ENCODE assay signal across 1 cellular context in the genomic region with DNA sequence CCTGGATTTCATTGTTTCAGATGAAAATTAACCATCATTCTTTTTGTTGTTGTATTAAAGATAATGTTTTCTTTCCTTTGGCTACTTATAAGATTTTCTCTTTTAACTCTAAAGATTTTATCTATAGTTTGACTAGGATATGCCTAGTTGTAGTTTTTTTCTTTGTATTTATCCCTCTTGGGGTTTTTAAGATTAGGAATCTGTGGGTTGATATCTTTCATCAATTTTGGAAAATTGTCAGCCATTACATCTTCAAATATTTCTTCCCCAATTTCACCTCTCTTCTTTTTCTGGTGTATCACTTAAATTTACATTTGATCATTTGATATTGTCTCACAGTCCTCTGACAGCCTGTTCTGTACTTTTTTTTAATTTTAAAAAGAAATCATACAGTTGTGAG.
TF ChIP-seq lines count a peak whose summit lies in the region.

No MANE protein-coding gene starts in this region.

TF ChIP-seq in K562, 482 proteins besides CTCF, POLR2A, EP300 and RAD21 (continued from another document):
- TF ChIP-seq HIVEP1 (CRISPR knock-in tag; IDR thresholded peaks at IDR 0.05) (no peak), TSC22D4 (tag; IDR thresholded peaks at IDR 0.05) (no peak), PYGO2 (tag; IDR thresholded peaks at IDR 0.05) (no peak), ZNF134 (CRISPR knock-in tag; conservative IDR thresholded peaks at IDR 0.05) (no peak), EP400 (IDR thresholded peaks at IDR 0.05) (no peak), TRIM28 (IDR thresholded peaks at IDR 0.05) (peak; percentile 46; the same call in 1 of the 2 replicates), BDP1 (IDR thresholded peaks at IDR 0.05; ENCODE audit: insufficient read depth, insufficient read length) (no peak), SMAD1 (IDR thresholded peaks at IDR 0.05; ENCODE audit: low read depth, low read length, partially characterized antibody) (no peak)
- TF ChIP-seq, protein P1, sequence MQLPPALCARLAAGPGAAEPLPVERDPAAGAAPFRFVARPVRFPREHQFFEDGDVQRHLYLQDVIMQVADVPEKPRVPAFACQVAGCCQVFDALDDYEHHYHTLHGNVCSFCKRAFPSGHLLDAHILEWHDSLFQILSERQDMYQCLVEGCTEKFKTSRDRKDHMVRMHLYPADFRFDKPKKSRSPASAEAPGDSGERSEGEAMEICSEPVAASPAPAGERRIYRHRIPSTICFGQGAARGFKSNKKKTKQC (CRISPR knock-in tag; IDR thresholded peaks at IDR 0.05), result no peak
- TF ChIP-seq, protein P2, sequence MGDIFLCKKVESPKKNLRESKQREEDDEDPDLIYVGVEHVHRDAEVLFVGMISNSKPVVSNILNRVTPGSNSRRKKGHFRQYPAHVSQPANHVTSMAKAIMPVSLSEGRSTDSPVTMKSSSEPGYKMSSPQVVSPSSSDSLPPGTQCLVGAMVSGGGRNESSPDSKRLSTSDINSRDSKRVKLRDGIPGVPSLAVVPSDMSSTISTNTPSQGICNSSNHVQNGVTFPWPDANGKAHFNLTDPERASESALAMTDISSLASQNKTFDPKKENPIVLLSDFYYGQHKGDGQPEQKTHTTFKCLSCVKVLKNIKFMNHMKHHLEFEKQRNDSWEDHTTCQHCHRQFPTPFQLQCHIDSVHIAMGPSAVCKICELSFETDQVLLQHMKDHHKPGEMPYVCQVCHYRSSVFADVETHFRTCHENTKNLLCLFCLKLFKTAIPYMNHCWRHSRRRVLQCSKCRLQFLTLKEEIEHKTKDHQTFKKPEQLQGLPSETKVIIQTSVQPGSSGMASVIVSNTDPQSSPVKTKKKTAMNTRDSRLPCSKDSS (IDR thresholded peaks at IDR 0.05; ENCODE audit: low read depth, partially characterized antibody), result peak; percentile 36
- TF ChIP-seq, protein P3, sequence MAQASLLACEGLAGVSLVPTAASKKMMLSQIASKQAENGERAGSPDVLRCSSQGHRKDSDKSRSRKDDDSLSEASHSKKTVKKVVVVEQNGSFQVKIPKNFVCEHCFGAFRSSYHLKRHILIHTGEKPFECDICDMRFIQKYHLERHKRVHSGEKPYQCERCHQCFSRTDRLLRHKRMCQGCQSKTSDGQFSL (CRISPR knock-in tag; IDR thresholded peaks at IDR 0.05), result no peak
- TF ChIP-seq, protein P3 (tag; IDR thresholded peaks at IDR 0.05), result no peak
- TF ChIP-seq, protein P4, sequence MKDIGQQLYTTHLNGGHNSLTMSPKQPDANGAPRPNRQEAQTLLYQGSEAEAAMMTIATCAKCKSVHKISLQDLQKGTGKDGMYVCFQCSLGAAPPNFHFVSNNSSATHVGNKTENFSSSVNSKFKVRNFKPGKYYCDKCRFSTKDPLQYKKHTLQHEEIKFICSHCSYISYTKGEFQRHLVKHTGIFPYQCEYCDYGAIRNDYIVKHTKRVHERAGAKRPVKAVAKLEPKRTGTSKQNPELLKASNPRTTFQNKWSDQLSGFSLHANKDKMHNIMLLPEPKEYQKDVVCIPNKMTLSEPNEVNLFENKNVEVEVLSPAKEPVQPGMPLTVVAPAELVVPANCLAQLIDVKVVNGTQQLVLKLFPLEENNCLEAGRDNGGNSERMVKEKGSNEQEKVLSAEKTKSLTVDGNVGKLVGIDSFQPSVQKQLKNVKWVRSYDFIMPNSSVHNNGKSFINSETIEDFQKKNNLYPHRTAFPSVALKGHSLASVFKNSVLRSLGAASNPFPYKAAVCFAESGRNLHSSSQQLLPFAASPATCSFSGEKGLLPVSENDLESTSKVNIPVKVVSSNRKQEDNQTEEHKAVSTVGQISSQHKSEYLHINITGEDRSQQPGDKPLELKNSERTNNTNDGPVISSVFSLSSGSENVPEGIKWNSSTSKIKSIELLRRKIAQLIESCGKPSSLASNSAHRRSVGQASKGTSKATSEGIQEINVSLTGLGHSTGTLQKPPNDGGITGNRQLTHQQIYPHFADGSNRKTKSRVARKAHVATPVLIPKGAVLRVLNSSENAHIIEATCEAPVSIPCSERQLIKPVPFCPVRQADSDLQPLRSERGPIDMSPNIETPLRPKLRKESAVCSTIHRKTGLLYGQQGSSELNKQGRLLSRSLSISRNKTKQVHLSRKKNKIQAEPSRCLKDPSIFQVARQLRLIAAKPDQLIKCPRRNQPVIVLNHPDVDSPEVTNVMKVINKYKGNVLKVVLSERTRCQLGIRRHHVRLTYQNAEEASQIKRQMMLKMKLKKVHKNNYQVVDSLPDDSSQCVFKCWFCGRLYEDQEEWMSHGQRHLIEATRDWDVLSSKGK (CRISPR knock-in tag; IDR thresholded peaks at IDR 0.05), result no peak
- TF ChIP-seq, protein P5, sequence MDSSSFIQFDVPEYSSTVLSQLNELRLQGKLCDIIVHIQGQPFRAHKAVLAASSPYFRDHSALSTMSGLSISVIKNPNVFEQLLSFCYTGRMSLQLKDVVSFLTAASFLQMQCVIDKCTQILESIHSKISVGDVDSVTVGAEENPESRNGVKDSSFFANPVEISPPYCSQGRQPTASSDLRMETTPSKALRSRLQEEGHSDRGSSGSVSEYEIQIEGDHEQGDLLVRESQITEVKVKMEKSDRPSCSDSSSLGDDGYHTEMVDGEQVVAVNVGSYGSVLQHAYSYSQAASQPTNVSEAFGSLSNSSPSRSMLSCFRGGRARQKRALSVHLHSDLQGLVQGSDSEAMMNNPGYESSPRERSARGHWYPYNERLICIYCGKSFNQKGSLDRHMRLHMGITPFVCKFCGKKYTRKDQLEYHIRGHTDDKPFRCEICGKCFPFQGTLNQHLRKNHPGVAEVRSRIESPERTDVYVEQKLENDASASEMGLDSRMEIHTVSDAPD (CRISPR knock-in tag; IDR thresholded peaks at IDR 0.05), result no peak
